Comparison of ENCODE assay signal across 1 cellular context in the genomic region with DNA sequence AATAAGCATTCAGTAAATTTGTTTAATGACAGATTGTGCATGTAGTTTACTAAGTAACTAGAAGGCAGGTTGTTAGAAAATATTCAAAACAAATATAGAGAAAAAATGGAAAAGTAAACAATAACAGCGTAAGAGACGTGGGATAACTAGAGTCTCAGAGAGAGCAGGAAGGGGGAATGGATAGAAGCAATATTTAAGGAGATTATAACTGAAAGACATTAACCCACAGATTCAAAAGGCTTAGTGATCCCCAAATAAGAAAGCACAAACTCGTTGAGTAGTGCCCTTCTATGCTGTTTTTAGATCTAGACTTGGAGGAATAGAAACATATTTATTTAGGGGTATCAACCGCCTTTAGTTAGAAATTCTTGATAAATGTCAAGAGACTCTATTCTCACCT.
"Had no signal": no experiment of that assay in that cellular context is flagged by ENCODE, and none has a peak within 500 bp of the region (broad histone marks: within the 10 kb centered on the region; RNA-seq: fewer than 3 reads in every experiment).

No MANE protein-coding gene starts in this region.

- H3K36me3 ChIP-seq: MG63 had no signal

- H3K9me3 ChIP-seq: MG63 had no signal

- H3K4me3 ChIP-seq: MG63 had no signal
